ENCODE assay signal across 20 cellular contexts in genomic region chr18:3463052-3463451, GRCh38. TPM values are rescaled to one million over a fixed set of nuclear protein-coding genes. Genes with fewer than 3 reads are reported as not detected.
A peak's percentile ranks its signal among the peaks of the same experiment; 100 is the strongest.
DNase-seq lines count a peak whose midpoint lies in the region; ATAC-seq and TF ChIP-seq lines count a peak whose summit lies in the region.
"Had no signal": no experiment of that assay in that cellular context is flagged by ENCODE, and none has a peak within 500 bp of the region (broad histone marks: within the 10 kb centered on the region; RNA-seq: fewer than 3 reads in every experiment).

No MANE protein-coding gene starts in this region.

- no peak overlapping the region for H3K27ac Mint-ChIP-seq in GM23338
- no peak overlapping the region for H3K27ac Mint-ChIP-seq in stimulated activated memory B cell treated with anti-CD40 and anti-IgM and Interleukin-4, amounts not matched to agents 10 μg/mL and 1 μg/mL and 100 μg/mL, for 72 hours
- H3K27ac Mint-ChIP-seq: CD14-positive monocyte; natural killer cell; stimulated activated naive B cell treated with anti-CD40 and anti-IgM and Interleukin-4, amounts not matched to agents 10 μg/mL and 1 μg/mL and 100 μg/mL, for 72 hours had no signal

- H3K4me3 ChIP-seq in GM23338 (no peak overlapping the region), RWPE2 (ENCODE audit: severe bottlenecking) (no peak overlapping the region), smooth muscle cell (no peak overlapping the region)
- H3K4me3 ChIP-seq: coronary artery, lung, SJSA1, tibial artery had no signal

- no peaks in the 10 kb centered on the region; the same call in 2 of the 3 replicates for H3K9me3 Mint-ChIP-seq in GM23338
- peaks cover 3% of the 10 kb centered on the region for H3K9me3 Mint-ChIP-seq in stimulated activated memory B cell treated with anti-CD40 and anti-IgM and Interleukin-4, amounts not matched to agents 10 μg/mL and 1 μg/mL and 100 μg/mL, for 72 hours

- H3K36me3 Mint-ChIP-seq in GM23338 (ENCODE audit: low read depth): peaks cover 43% of the 10 kb centered on the region
- peaks cover 34% of the 10 kb centered on the region for H3K36me3 Mint-ChIP-seq in stimulated activated memory B cell treated with anti-CD40 and anti-IgM and Interleukin-4, amounts not matched to agents 10 μg/mL and 1 μg/mL and 100 μg/mL, for 72 hours

- H3K4me3 Mint-ChIP-seq in GM23338: no peak overlapping the region
- no peak overlapping the region for H3K4me3 Mint-ChIP-seq in stimulated activated memory B cell treated with anti-CD40 and anti-IgM and Interleukin-4, amounts not matched to agents 10 μg/mL and 1 μg/mL and 100 μg/mL, for 72 hours
- H3K4me3 Mint-ChIP-seq: CD14-positive monocyte; natural killer cell; stimulated activated naive B cell treated with anti-CD40 and anti-IgM and Interleukin-4, amounts not matched to agents 10 μg/mL and 1 μg/mL and 100 μg/mL, for 72 hours had no signal

- 43% methylated on average over 2 of the region's 2 CpGs for WGBS in smooth muscle cell (ENCODE audit: low lambda C conversion rate)

- H3K9me2 ChIP-seq in GM23338 (ENCODE audit: insufficient read depth): no peaks in the 10 kb centered on the region

- peaks cover 11% of the 10 kb centered on the region for H3K27me3 Mint-ChIP-seq in GM23338 (ENCODE audit: insufficient read depth, low read depth, poor library complexity)
- no peaks in the 10 kb centered on the region for H3K27me3 Mint-ChIP-seq in stimulated activated memory B cell treated with anti-CD40 and anti-IgM and Interleukin-4, amounts not matched to agents 10 μg/mL and 1 μg/mL and 100 μg/mL, for 72 hours
- H3K27me3 Mint-ChIP-seq: stimulated activated naive B cell treated with anti-CD40 and anti-IgM and Interleukin-4, amounts not matched to agents 10 μg/mL and 1 μg/mL and 100 μg/mL, for 72 hours had no signal

- peaks cover 9% of the 10 kb centered on the region; the same call in 1 of the 2 replicates for H3K36me3 ChIP-seq in GM23338 (ENCODE audit: insufficient read depth)
- H3K36me3 ChIP-seq in RWPE2 (ENCODE audit: low read depth): peaks cover 31% of the 10 kb centered on the region
- H3K36me3 ChIP-seq in smooth muscle cell (ENCODE audit: low read depth): peaks cover 3% of the 10 kb centered on the region

- H3K27me3 ChIP-seq in GM23338 (ENCODE audit: insufficient read depth) (no peaks in the 10 kb centered on the region), RWPE2 (ENCODE audit: insufficient read depth, poor library complexity, severe bottlenecking) (no peaks in the 10 kb centered on the region), smooth muscle cell (ENCODE audit: low read depth) (no peaks in the 10 kb centered on the region)
- H3K27me3 ChIP-seq: SJSA1, tibial artery had no signal

- H3K4me1 ChIP-seq in GM23338 (ENCODE audit: insufficient read depth): peaks cover 47% of the 10 kb centered on the region
- peaks cover 33% of the 10 kb centered on the region for H3K4me1 ChIP-seq in RWPE2 (ENCODE audit: insufficient read depth, poor library complexity, severe bottlenecking)
- H3K4me1 ChIP-seq in smooth muscle cell (ENCODE audit: low read depth): peaks cover 50% of the 10 kb centered on the region

- H3K9me3 ChIP-seq in RWPE2 (ENCODE audit: severe bottlenecking) (no peaks in the 10 kb centered on the region), smooth muscle cell (replicated peaks; ENCODE audit: low read depth) (no peaks in the 10 kb centered on the region)
- H3K9me3 ChIP-seq: SJSA1 had no signal

- H3F3A ChIP-seq in GM23338 (replicated peaks; ENCODE audit: low read depth): peaks cover 22% of the 10 kb centered on the region
- H3F3A ChIP-seq in smooth muscle cell (ENCODE audit: low read depth): peaks cover 47% of the 10 kb centered on the region

- no peak overlapping the region for H2AFZ ChIP-seq in GM23338
- H2AFZ ChIP-seq in smooth muscle cell (ENCODE audit: low read depth): no peak overlapping the region

- ATAC-seq in GM23338 (no peak), RWPE2 (ENCODE audit: low read depth) (no peak)
- no peak for ATAC-seq in stimulated activated memory B cell treated with anti-CD40 and anti-IgM and Interleukin-4, amounts not matched to agents 10 μg/mL and 1 μg/mL and 100 μg/mL, for 72 hours
- ATAC-seq: natural killer cell; stimulated activated naive B cell treated with anti-CD40 and anti-IgM and Interleukin-4, amounts not matched to agents 10 μg/mL and 1 μg/mL and 100 μg/mL, for 72 hours had no signal

- peaks cover 56% of the 10 kb centered on the region for H3K4me1 Mint-ChIP-seq in GM23338
- H3K4me1 Mint-ChIP-seq in stimulated activated memory B cell treated with anti-CD40 and anti-IgM and Interleukin-4, amounts not matched to agents 10 μg/mL and 1 μg/mL and 100 μg/mL, for 72 hours: peaks cover 26% of the 10 kb centered on the region

- H4K20me1 ChIP-seq in GM23338 (replicated peaks; ENCODE audit: insufficient read depth): no peaks in the 10 kb centered on the region
- peaks cover 14% of the 10 kb centered on the region for H4K20me1 ChIP-seq in smooth muscle cell (ENCODE audit: low read depth)

- no peak overlapping the region for H3K9ac ChIP-seq in smooth muscle cell (ENCODE audit: low read depth)

- peak overlapping the region; percentile 34 for H3K27ac ChIP-seq in GM23338 (ENCODE audit: low read depth)
- H3K27ac ChIP-seq in RWPE2 (ENCODE audit: poor library complexity, severe bottlenecking): peak overlapping the region; percentile 15
- H3K27ac ChIP-seq in smooth muscle cell (ENCODE audit: low read depth): peak overlapping the region; percentile 63
- H3K27ac ChIP-seq: coronary artery, SJSA1, tibial artery had no signal

- no peak for TF ChIP-seq CTCF in GM23338 (conservative IDR thresholded peaks at IDR 0.05; ENCODE audit: low read depth in 2 of 2)
- TF ChIP-seq CTCF in RWPE2 (IDR thresholded peaks at IDR 0.05; ENCODE audit: poor library complexity, severe bottlenecking): no peak
- TF ChIP-seq CTCF in smooth muscle cell (IDR thresholded peaks at IDR 0.05; ENCODE audit: borderline replicate concordance, insufficient read depth, poor library complexity, severe bottlenecking): no peak

- H3K79me2 ChIP-seq in GM23338 (replicated peaks; ENCODE audit: insufficient read depth) (peaks cover 17% of the 10 kb centered on the region), smooth muscle cell (ENCODE audit: low read depth) (peaks cover 18% of the 10 kb centered on the region)

- H3K4me2 ChIP-seq in GM23338 (no peak overlapping the region), smooth muscle cell (peak overlapping the region; percentile 36)

- DNase-seq in GM23338 (ENCODE audit: low spot score): no peak
- DNase-seq in RWPE2 (ENCODE audit: low spot score): no peak
- DNase-seq in fibroblast of gingiva (ENCODE audit: low read depth): peak; percentile 68
- no peak for DNase-seq in smooth muscle cell (lab: John Stamatoyannopoulos, UW; ENCODE audit: unreplicated experiment)
- no peak for DNase-seq in SIG-M5 (lab: John Stamatoyannopoulos, UW)
- no peak for DNase-seq in DMS 273 treated with DMSO at 0.1 percent for 48 hours (lab: John Stamatoyannopoulos, UW)
- DNase-seq: activated CD4-positive, alpha-beta T cell treated with anti-CD3 and anti-CD28 coated beads for 4 hours; activated naive CD4-positive, alpha-beta T cell; natural killer cell; NCI-H1930; NCI-H446 treated with DMSO at 0.1 percent for 48 hours; stimulated activated CD4-positive, alpha-beta T cell treated with anti-CD3 and anti-CD28 coated beads, Interleukin-12 subunit alpha, Interleukin-12 subunit beta, amount 100 ng/mL, for 4 hours; stimulated activated naive B cell treated with anti-CD40 and anti-IgM and Interleukin-4, amounts not matched to agents 10 μg/mL and 1 μg/mL and 100 μg/mL, for 72 hours; T1000; tibial artery had no signal

TF ChIP-seq in GM23338, 12 proteins besides CTCF, POLR2A, EP300 and RAD21:
- TF ChIP-seq ZNF331 (CRISPR knock-in tag; IDR thresholded peaks at IDR 0.05; ENCODE audit: low read depth): no peak
- 0 out of 2 replicates have a peak, but pooled peaks have one; percentile 27 for TF ChIP-seq POLR2AphosphoS5 (IDR thresholded peaks at IDR 0.05; ENCODE audit: low read depth)

RNA-seq across cellular contexts. Expression of gene TGIF1, which starts 13.1 kb away (rescaled TPM):
- total RNA-seq in GM23338 (2014; rRNA removed; shearing (Covaris generic)): 286 and 294 TPM in 2 replicates
- polyA plus RNA-seq in GM23338 (2016; fragmentation: Nextera tagmentation; extraction: Ambion mirVana) (288 and 316 TPM in 2 replicates), smooth muscle cell (96.7 and 127 TPM in 2 replicates)
- total RNA-seq in smooth muscle cell: 143 and 165 TPM in 2 replicates
